ENCODE assay signal across 26 cellular contexts in genomic region chr17:48737330-48738043, GRCh38. TPM values are rescaled to one million over a fixed set of nuclear protein-coding genes. Genes with fewer than 3 reads are reported as not detected.
DNase-seq lines count a peak whose midpoint lies in the region; ATAC-seq, FAIRE-seq and TF ChIP-seq lines count a peak whose summit lies in the region.
"Had no signal": no experiment of that assay in that cellular context is flagged by ENCODE, and none has a peak within 500 bp of the region (broad histone marks: within the 10 kb centered on the region; RNA-seq: fewer than 3 reads in every experiment).

No MANE protein-coding gene starts in this region.

- H3K9ac ChIP-seq in kidney (ENCODE audit: low read length in 2 of 2): no peak overlapping the region
- H3K9ac ChIP-seq: KMS-11 had no signal

- peaks cover 100% of the 10 kb centered on the region for H3K27me3 ChIP-seq in RWPE2 (ENCODE audit: insufficient read depth, poor library complexity, severe bottlenecking)
- H3K27me3 ChIP-seq in osteoblast (ENCODE audit: insufficient read depth, low read length): peaks cover 94% of the 10 kb centered on the region

- FAIRE-seq in kidney (lab: Jason Lieb, UNC): no peak
- FAIRE-seq: GM19239, H54 had no signal

- no peak overlapping the region for H3K27ac ChIP-seq in RWPE2 (ENCODE audit: poor library complexity, severe bottlenecking)
- no peak overlapping the region for H3K27ac ChIP-seq in osteoblast (ENCODE audit: low read depth, low read length)
- H3K27ac ChIP-seq in kidney (ENCODE audit: low read depth in 2 of 2, low read length in 2 of 2): no peak overlapping the region
- H3K27ac ChIP-seq: KMS-11, Peyer's patch, SK-N-MC had no signal

- peak; percentile 28 for DNase-seq in D341Med (ENCODE audit: low spot score)
- DNase-seq in RWPE2 (ENCODE audit: low spot score): peak; percentile 9
- no peak for DNase-seq in endothelial cell (ENCODE audit: low spot score)
- DNase-seq in osteoblast (ENCODE audit: insufficient read length, low spot score, missing footprints): peak; percentile 39
- DNase-seq in NCI-H2081 (lab: John Stamatoyannopoulos, UW): no peak
- no peak for DNase-seq in kidney
- no peak for DNase-seq in nephron progenitor cell
- DNase-seq in HFFc6: no peak
- DNase-seq: Calu3, DMS153, IMR-90, MM.1S, NCI-H1694, NCI-H2029 treated with DMSO at 0.1 percent for 48 hours, NCI-H226, NCI-H510A, NCI-H69, Peyer's patch, SIG-M5 had no signal

- H3K36me3 Mint-ChIP-seq in endothelial cell (ENCODE audit: low read depth, unreplicated experiment) (no peaks in the 10 kb centered on the region), nephron progenitor cell (ENCODE audit: low read depth) (no peaks in the 10 kb centered on the region), HFFc6 (ENCODE audit: low read depth) (no peaks in the 10 kb centered on the region)

- H3K27ac Mint-ChIP-seq in endothelial cell (ENCODE audit: unreplicated experiment) (peak overlapping the region; percentile 68), nephron progenitor cell (no peak overlapping the region), HFFc6 (no peak overlapping the region; the same call in 1 of the 2 replicates)

- no peak overlapping the region for H3K4me3 Mint-ChIP-seq in endothelial cell (ENCODE audit: unreplicated experiment)
- no peak overlapping the region for H3K4me3 Mint-ChIP-seq in nephron progenitor cell
- no peak overlapping the region for H3K4me3 Mint-ChIP-seq in HFFc6

- intact Hi-C loops in kidney (cut with DNase I): no loop called here

- H3K4me3 ChIP-seq in RWPE2 (ENCODE audit: severe bottlenecking): no peak overlapping the region
- H3K4me3 ChIP-seq in osteoblast (ENCODE audit: insufficient read depth, low read length): no peak overlapping the region
- H3K4me3 ChIP-seq in kidney (ENCODE audit: low read length in 2 of 2): no peak overlapping the region
- H3K4me3 ChIP-seq: Peyer's patch, SK-N-MC had no signal

- H3K4me1 Mint-ChIP-seq in endothelial cell (ENCODE audit: unreplicated experiment): peaks cover 12% of the 10 kb centered on the region
- H3K4me1 Mint-ChIP-seq in nephron progenitor cell: peaks cover 25% of the 10 kb centered on the region
- no peaks in the 10 kb centered on the region for H3K4me1 Mint-ChIP-seq in HFFc6 (ENCODE audit: low read depth)

- H3K36me3 ChIP-seq in RWPE2 (ENCODE audit: low read depth) (no peaks in the 10 kb centered on the region), osteoblast (ENCODE audit: insufficient read depth, low read length) (no peaks in the 10 kb centered on the region), kidney (ENCODE audit: control insufficient read depth in 1 of 2, insufficient read depth in 2 of 2, low read length in 2 of 2) (no peaks in the 10 kb centered on the region)
- H3K36me3 ChIP-seq: Peyer's patch had no signal

- H3K79me2 ChIP-seq in osteoblast (ENCODE audit: insufficient read depth, low read length): no peaks in the 10 kb centered on the region

- H3K9me3 ChIP-seq in RWPE2 (ENCODE audit: severe bottlenecking): no peaks in the 10 kb centered on the region
- H3K9me3 ChIP-seq in osteoblast (ENCODE audit: low read depth, low read length): no peaks in the 10 kb centered on the region
- H3K9me3 ChIP-seq in kidney (ENCODE audit: control insufficient read depth in 1 of 2, low read length in 2 of 2): no peaks in the 10 kb centered on the region
- H3K9me3 ChIP-seq: Peyer's patch had no signal

- H3K4me2 ChIP-seq in osteoblast (ENCODE audit: insufficient read depth, low read length): no peak overlapping the region
- H3K4me2 ChIP-seq: KMS-11 had no signal

- peaks cover 45% of the 10 kb centered on the region for H3K27me3 Mint-ChIP-seq in endothelial cell (ENCODE audit: unreplicated experiment)
- peaks cover 100% of the 10 kb centered on the region for H3K27me3 Mint-ChIP-seq in nephron progenitor cell (ENCODE audit: low read depth, poor library complexity)
- H3K27me3 Mint-ChIP-seq in HFFc6 (ENCODE audit: insufficient read depth): peaks cover 91% of the 10 kb centered on the region

- no peaks in the 10 kb centered on the region for H4K20me1 ChIP-seq in osteoblast (ENCODE audit: insufficient read depth, low read length)

- ATAC-seq in RWPE2 (ENCODE audit: low read depth): no peak

- H3K4me1 ChIP-seq in RWPE2 (ENCODE audit: insufficient read depth, poor library complexity, severe bottlenecking): no peaks in the 10 kb centered on the region
- no peaks in the 10 kb centered on the region for H3K4me1 ChIP-seq in osteoblast (ENCODE audit: insufficient read depth, low read length)
- H3K4me1 ChIP-seq in kidney (ENCODE audit: control insufficient read depth in 1 of 2, insufficient read depth in 1 of 2, low read depth in 1 of 2, low read length in 2 of 2): no peaks in the 10 kb centered on the region

- H2AFZ ChIP-seq in osteoblast (ENCODE audit: low read length): no peak overlapping the region

- TF ChIP-seq CTCF in RWPE2 (IDR thresholded peaks at IDR 0.05; ENCODE audit: poor library complexity, severe bottlenecking) (no peak), endothelial cell (IDR thresholded peaks at IDR 0.05; ENCODE audit: unreplicated experiment) (no peak), osteoblast (IDR thresholded peaks at IDR 0.05; ENCODE audit: extremely low read depth, low read depth, low read length) (no peak), kidney (IDR thresholded peaks at IDR 0.05; ENCODE audit: borderline replicate concordance, extremely low read depth, insufficient read depth) (no peak), nephron progenitor cell (IDR thresholded peaks at IDR 0.05) (no peak), HFFc6 (IDR thresholded peaks at IDR 0.05) (no peak)

- H3K9me3 Mint-ChIP-seq in endothelial cell (ENCODE audit: unreplicated experiment) (no peaks in the 10 kb centered on the region), nephron progenitor cell (peaks cover 15% of the 10 kb centered on the region), HFFc6 (no peaks in the 10 kb centered on the region)

RNA-seq across cellular contexts. Expression of gene HOXB13, which starts 8.9 kb away (rescaled TPM):
- total RNA-seq in endothelial cell (ENCODE audit: unreplicated experiment): not detected
- total RNA-seq in osteoblast: not detected in 2 replicates
- total RNA-seq in kidney: not detected
- polyA plus RNA-seq in kidney (ENCODE audit: insufficient read depth, low read depth, low replicate concordance): not detected
- not detected for total RNA-seq in HFFc6 (2021; fragmentation: NEBNext Ultra II Directional; extraction: Animal tissue kit (Norgen Biotek cat#: 25700))
- total RNA-seq: IMR-90, OCI-LY7 had no signal
- polyA plus RNA-seq: IMR-90 had no signal

RNA-seq across cellular contexts. Expression of gene PRAC2, which starts 14.5 kb away (rescaled TPM):
- not detected for total RNA-seq in endothelial cell (ENCODE audit: unreplicated experiment)
- total RNA-seq in osteoblast: not detected in 2 replicates
- total RNA-seq in kidney: not detected
- polyA plus RNA-seq in kidney (ENCODE audit: insufficient read depth, low read depth, low replicate concordance): not detected
- total RNA-seq in HFFc6 (2021; fragmentation: NEBNext Ultra II Directional; extraction: Animal tissue kit (Norgen Biotek cat#: 25700)): not detected
- total RNA-seq: A172, Calu3, IMR-90, OCI-LY7, Peyer's patch had no signal
- polyA plus RNA-seq: IMR-90 had no signal

RNA-seq across cellular contexts. Expression of gene PRAC1, which starts 15.2 kb away (rescaled TPM):
- total RNA-seq in endothelial cell (ENCODE audit: unreplicated experiment) (not detected), osteoblast (0.88 TPM in 1 of 2 replicates, not detected in the other), kidney (not detected)
- not detected for polyA plus RNA-seq in kidney (ENCODE audit: insufficient read depth, low read depth, low replicate concordance)
- not detected for total RNA-seq in HFFc6 (2021; fragmentation: NEBNext Ultra II Directional; extraction: Animal tissue kit (Norgen Biotek cat#: 25700))
- total RNA-seq: A172, Calu3, IMR-90, OCI-LY7, Peyer's patch had no signal
- polyA plus RNA-seq: BJ, IMR-90 had no signal

Comparison
In these comparisons a context has a peak if more than half of its experiments do, and no peak if none do; other contexts are left out.
1. DNase-seq: peak in D341Med (single experiment), RWPE2 (single experiment) and osteoblast (single experiment); none in endothelial cell (single experiment), NCI-H2081 (0 of 2), kidney (single experiment), nephron progenitor cell (single experiment) and HFFc6 (single experiment).